In the genomic region with DNA sequence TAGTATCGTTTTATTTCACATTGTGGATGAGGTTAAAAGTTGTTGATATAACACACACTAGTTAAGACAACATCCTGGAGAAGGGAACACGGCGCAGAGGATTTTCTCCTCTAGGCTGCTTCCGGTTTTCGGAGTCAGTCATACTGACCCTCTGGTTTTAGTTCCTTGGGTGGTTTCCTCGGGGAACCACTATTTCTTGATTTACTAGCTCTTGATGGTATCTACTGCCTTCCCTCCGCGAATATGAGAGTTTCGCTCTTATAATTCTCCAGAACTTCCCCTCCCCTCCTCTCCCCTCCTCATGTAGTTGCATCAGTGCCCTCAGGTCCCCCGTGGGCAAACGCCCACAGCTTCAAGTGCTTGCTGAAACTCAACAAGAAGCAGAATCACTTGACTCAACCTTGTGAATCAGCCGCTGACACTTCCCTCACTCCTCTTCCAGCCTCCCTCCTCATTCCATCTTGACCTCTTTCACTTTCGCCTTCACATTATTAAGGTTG, we compare ENCODE assay signal across 1 cellular context.
TF ChIP-seq lines count a peak whose summit lies in the region.

No MANE protein-coding gene starts in this region.

TF ChIP-seq in HepG2, 621 proteins besides CTCF, POLR2A, EP300 and RAD21:
- TF ChIP-seq ZNF598 (CRISPR knock-in tag; IDR thresholded peaks at IDR 0.05; ENCODE audit: borderline replicate concordance) = no peak
- TF ChIP-seq ZBTB34 (CRISPR knock-in tag; IDR thresholded peaks at IDR 0.05) = no peak
- TF ChIP-seq ATAD3A (CRISPR knock-in tag; IDR thresholded peaks at IDR 0.05) = no peak
- TF ChIP-seq SUZ12 (IDR thresholded peaks at IDR 0.05; ENCODE audit: low read depth, low read length) = no peak
- no peak for TF ChIP-seq MTA3 (CRISPR knock-in tag; IDR thresholded peaks at IDR 0.05)
- TF ChIP-seq, protein P1, sequence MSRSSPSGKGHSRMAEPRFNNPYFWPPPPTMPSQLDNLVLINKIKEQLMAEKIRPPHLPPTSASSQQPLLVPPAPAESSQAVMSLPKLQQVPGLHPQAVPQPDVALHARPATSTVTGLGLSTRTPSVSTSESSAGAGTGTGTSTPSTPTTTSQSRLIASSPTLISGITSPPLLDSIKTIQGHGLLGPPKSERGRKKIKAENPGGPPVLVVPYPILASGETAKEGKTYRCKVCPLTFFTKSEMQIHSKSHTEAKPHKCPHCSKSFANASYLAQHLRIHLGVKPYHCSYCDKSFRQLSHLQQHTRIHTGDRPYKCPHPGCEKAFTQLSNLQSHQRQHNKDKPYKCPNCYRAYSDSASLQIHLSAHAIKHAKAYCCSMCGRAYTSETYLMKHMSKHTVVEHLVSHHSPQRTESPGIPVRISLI (CRISPR knock-in tag; IDR thresholded peaks at IDR 0.05; ENCODE audit: borderline replicate concordance) = no peak
- no peak for TF ChIP-seq BCL6 (CRISPR knock-in tag; IDR thresholded peaks at IDR 0.05)
- no peak for TF ChIP-seq KIAA2018 (CRISPR knock-in tag; IDR thresholded peaks at IDR 0.05; ENCODE audit: borderline replicate concordance)
- no peak for TF ChIP-seq ONECUT2 (CRISPR knock-in tag; IDR thresholded peaks at IDR 0.05)
- TF ChIP-seq ZNF383 (CRISPR knock-in tag; IDR thresholded peaks at IDR 0.05; ENCODE audit: borderline replicate concordance) = no peak
- no peak for TF ChIP-seq ZNF282 (IDR thresholded peaks at IDR 0.05; ENCODE audit: partially characterized antibody)
- TF ChIP-seq ISX (CRISPR knock-in tag; conservative IDR thresholded peaks at IDR 0.05) = no peak
- TF ChIP-seq CENPBD1 (CRISPR knock-in tag; IDR thresholded peaks at IDR 0.05; ENCODE audit: borderline replicate concordance, low read depth) = no peak
- no peak for TF ChIP-seq NR2F6 (IDR thresholded peaks at IDR 0.05)
- TF ChIP-seq NR2F6 (CRISPR knock-in tag; IDR thresholded peaks at IDR 0.05) = no peak
- no peak for TF ChIP-seq NR2F1 (CRISPR knock-in tag; IDR thresholded peaks at IDR 0.05)
- TF ChIP-seq, protein P2, sequence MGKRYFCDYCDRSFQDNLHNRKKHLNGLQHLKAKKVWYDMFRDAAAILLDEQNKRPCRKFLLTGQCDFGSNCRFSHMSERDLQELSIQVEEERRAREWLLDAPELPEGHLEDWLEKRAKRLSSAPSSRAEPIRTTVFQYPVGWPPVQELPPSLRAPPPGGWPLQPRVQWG (CRISPR knock-in tag; IDR thresholded peaks at IDR 0.05; ENCODE audit: borderline replicate concordance, low read depth) = no peak
- TF ChIP-seq ERF (CRISPR knock-in tag; IDR thresholded peaks at IDR 0.05) = no peak
- TF ChIP-seq, protein P3, sequence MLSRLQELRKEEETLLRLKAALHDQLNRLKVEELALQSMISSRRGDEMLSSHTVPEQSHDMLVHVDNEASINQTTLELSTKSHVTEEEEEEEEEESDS (CRISPR knock-in tag; IDR thresholded peaks at IDR 0.05; ENCODE audit: borderline replicate concordance) = no peak
- TF ChIP-seq CCDC6 (CRISPR knock-in tag; IDR thresholded peaks at IDR 0.05) = no peak
- TF ChIP-seq SOX5 (CRISPR knock-in tag; IDR thresholded peaks at IDR 0.05; ENCODE audit: borderline replicate concordance) = no peak
